ENCODE assay signal across 1 cellular context in the genomic region with DNA sequence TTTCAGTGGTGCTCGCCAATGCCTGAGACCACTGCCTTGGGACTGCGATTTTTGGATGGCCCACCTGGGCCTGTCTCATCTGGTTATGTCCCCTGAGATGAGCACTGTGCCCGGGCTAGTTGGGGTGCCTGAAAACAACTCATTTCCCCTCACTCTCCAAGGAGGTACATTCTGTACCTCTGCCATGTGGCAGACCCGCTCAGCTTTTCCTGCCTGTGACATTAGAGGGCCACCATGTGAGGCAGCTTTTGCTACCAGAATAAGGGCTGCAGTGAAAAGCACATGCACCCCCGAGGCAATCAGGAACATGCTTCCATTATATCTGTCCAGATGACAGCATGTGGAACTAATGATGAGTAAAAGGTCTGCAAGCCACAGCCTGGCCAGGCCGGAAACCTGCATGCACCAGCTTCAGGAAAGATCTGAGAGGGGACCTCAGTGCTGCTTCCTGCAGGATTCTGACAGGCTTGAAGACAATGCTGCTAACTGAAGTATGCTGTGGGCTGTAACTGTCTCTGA.
A peak's percentile ranks its signal among the peaks of the same experiment; 100 is the strongest.
TF ChIP-seq lines count a peak whose summit lies in the region.

No MANE protein-coding gene starts in this region.

TF ChIP-seq in HepG2, 621 proteins besides CTCF, POLR2A, EP300 and RAD21 (continued from another document and continues in another):
- TF ChIP-seq, protein P1, sequence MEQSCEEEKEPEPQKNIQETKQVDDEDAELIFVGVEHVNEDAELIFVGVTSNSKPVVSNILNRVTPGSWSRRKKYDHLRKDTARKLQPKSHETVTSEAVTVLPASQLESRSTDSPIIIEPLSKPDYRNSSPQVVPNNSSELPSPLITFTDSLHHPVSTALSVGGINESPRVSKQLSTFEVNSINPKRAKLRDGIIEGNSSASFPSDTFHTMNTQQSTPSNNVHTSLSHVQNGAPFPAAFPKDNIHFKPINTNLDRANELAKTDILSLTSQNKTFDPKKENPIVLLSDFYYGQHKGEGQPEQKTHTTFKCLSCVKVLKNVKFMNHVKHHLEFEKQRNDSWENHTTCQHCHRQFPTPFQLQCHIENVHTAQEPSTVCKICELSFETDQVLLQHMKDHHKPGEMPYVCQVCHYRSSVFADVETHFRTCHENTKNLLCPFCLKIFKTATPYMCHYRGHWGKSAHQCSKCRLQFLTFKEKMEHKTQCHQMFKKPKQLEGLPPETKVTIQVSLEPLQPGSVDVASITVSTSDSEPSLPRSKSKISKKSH (CRISPR knock-in tag; IDR thresholded peaks at IDR 0.05; ENCODE audit: borderline replicate concordance): peak; percentile 31; the same call in 1 of the 2 replicates
- TF ChIP-seq, protein P2, sequence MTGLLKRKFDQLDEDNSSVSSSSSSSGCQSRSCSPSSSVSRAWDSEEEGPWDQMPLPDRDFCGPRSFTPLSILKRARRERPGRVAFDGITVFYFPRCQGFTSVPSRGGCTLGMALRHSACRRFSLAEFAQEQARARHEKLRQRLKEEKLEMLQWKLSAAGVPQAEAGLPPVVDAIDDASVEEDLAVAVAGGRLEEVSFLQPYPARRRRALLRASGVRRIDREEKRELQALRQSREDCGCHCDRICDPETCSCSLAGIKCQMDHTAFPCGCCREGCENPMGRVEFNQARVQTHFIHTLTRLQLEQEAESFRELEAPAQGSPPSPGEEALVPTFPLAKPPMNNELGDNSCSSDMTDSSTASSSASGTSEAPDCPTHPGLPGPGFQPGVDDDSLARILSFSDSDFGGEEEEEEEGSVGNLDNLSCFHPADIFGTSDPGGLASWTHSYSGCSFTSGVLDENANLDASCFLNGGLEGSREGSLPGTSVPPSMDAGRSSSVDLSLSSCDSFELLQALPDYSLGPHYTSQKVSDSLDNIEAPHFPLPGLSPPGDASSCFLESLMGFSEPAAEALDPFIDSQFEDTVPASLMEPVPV (CRISPR knock-in tag; IDR thresholded peaks at IDR 0.05): no peak
- TF ChIP-seq ADNP (CRISPR knock-in tag; IDR thresholded peaks at IDR 0.05) (no peak), MAFK (conservative IDR thresholded peaks at IDR 0.05 in 1 of 2, IDR thresholded peaks at IDR 0.05 in 1 of 2; ENCODE audit: low read length in 2 of 2) (no peak), ZNF296 (CRISPR knock-in tag; conservative IDR thresholded peaks at IDR 0.05) (no peak), POLR2AphosphoS2 (IDR thresholded peaks at IDR 0.05; ENCODE audit: low read depth, low read length) (no peak), ZNF792 (CRISPR knock-in tag; IDR thresholded peaks at IDR 0.05) (no peak), ZKSCAN5 (CRISPR knock-in tag; IDR thresholded peaks at IDR 0.05) (no peak), ZNF891 (CRISPR knock-in tag; IDR thresholded peaks at IDR 0.05) (0 out of 2 replicates have a peak, but pooled peaks have one; percentile 56), MTF1 (CRISPR knock-in tag; IDR thresholded peaks at IDR 0.05) (no peak), ZNF382 (CRISPR knock-in tag; IDR thresholded peaks at IDR 0.05; ENCODE audit: borderline replicate concordance) (no peak), ZSCAN29 (CRISPR knock-in tag; conservative IDR thresholded peaks at IDR 0.05) (no peak), ZSCAN30 (CRISPR knock-in tag; IDR thresholded peaks at IDR 0.05) (no peak), ZFP82 (CRISPR knock-in tag; IDR thresholded peaks at IDR 0.05; ENCODE audit: borderline replicate concordance) (no peak), ZKSCAN1 (IDR thresholded peaks at IDR 0.05; ENCODE audit: low read length) (no peak), NCOR1 (IDR thresholded peaks at IDR 0.05; ENCODE audit: borderline replicate concordance, low read length) (no peak), NFKB2 (CRISPR knock-in tag; IDR thresholded peaks at IDR 0.05; ENCODE audit: borderline replicate concordance) (no peak), ZBTB21 (CRISPR knock-in tag; IDR thresholded peaks at IDR 0.05) (no peak), ZNF564 (CRISPR knock-in tag; IDR thresholded peaks at IDR 0.05) (no peak), MED8 (CRISPR knock-in tag; IDR thresholded peaks at IDR 0.05; ENCODE audit: insufficient replicate concordance) (no peak), PTBP1 (IDR thresholded peaks at IDR 0.05; ENCODE audit: low read depth, low read length, poor library complexity, severe bottlenecking) (no peak), NRL (CRISPR knock-in tag; IDR thresholded peaks at IDR 0.05; ENCODE audit: borderline replicate concordance) (peak; percentile 79), CC2D1A (CRISPR knock-in tag; IDR thresholded peaks at IDR 0.05) (no peak), MBNL3 (CRISPR knock-in tag; conservative IDR thresholded peaks at IDR 0.05) (no peak), NFKBIZ (CRISPR knock-in tag; IDR thresholded peaks at IDR 0.05) (no peak), ZNF431 (CRISPR knock-in tag; IDR thresholded peaks at IDR 0.05; ENCODE audit: borderline replicate concordance, low read depth) (no peak), PHF20 (CRISPR knock-in tag; IDR thresholded peaks at IDR 0.05) (no peak)
- TF ChIP-seq, protein P3, sequence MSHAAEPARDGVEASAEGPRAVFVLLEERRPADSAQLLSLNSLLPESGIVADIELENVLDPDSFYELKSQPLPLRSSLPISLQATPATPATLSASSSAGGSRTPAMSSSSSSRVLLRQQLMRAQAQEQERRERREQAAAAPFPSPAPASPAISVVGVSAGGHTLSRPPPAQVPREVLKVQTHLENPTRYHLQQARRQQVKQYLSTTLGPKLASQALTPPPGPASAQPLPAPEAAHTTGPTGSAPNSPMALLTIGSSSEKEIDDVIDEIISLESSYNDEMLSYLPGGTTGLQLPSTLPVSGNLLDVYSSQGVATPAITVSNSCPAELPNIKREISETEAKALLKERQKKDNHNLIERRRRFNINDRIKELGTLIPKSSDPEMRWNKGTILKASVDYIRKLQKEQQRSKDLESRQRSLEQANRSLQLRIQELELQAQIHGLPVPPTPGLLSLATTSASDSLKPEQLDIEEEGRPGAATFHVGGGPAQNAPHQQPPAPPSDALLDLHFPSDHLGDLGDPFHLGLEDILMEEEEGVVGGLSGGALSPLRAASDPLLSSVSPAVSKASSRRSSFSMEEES (CRISPR knock-in tag; IDR thresholded peaks at IDR 0.05): no peak
- TF ChIP-seq, protein P4, sequence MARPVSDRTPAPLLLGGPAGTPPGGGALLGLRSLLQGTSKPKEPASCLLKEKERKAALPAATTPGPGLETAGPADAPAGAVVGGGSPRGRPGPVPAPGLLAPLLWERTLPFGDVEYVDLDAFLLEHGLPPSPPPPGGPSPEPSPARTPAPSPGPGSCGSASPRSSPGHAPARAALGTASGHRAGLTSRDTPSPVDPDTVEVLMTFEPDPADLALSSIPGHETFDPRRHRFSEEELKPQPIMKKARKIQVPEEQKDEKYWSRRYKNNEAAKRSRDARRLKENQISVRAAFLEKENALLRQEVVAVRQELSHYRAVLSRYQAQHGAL (CRISPR knock-in tag; IDR thresholded peaks at IDR 0.05; ENCODE audit: not compliant biosample characterization): no peak
- TF ChIP-seq, protein P5, sequence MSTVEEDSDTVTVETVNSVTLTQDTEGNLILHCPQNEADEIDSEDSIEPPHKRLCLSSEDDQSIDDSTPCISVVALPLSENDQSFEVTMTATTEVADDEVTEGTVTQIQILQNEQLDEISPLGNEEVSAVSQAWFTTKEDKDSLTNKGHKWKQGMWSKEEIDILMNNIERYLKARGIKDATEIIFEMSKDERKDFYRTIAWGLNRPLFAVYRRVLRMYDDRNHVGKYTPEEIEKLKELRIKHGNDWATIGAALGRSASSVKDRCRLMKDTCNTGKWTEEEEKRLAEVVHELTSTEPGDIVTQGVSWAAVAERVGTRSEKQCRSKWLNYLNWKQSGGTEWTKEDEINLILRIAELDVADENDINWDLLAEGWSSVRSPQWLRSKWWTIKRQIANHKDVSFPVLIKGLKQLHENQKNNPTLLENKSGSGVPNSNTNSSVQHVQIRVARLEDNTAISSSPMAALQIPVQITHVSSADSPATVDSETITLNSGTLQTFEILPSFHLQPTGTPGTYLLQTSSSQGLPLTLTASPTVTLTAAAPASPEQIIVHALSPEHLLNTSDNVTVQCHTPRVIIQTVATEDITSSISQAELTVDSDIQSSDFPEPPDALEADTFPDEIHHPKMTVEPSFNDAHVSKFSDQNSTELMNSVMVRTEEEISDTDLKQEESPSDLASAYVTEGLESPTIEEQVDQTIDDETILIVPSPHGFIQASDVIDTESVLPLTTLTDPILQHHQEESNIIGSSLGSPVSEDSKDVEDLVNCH (CRISPR knock-in tag; IDR thresholded peaks at IDR 0.05): no peak
- TF ChIP-seq, protein P6, sequence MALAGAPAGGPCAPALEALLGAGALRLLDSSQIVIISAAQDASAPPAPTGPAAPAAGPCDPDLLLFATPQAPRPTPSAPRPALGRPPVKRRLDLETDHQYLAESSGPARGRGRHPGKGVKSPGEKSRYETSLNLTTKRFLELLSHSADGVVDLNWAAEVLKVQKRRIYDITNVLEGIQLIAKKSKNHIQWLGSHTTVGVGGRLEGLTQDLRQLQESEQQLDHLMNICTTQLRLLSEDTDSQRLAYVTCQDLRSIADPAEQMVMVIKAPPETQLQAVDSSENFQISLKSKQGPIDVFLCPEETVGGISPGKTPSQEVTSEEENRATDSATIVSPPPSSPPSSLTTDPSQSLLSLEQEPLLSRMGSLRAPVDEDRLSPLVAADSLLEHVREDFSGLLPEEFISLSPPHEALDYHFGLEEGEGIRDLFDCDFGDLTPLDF (CRISPR knock-in tag; IDR thresholded peaks at IDR 0.05): no peak
- TF ChIP-seq, protein P7, sequence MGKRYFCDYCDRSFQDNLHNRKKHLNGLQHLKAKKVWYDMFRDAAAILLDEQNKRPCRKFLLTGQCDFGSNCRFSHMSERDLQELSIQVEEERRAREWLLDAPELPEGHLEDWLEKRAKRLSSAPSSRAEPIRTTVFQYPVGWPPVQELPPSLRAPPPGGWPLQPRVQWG (CRISPR knock-in tag; IDR thresholded peaks at IDR 0.05; ENCODE audit: borderline replicate concordance, low read depth): no peak
- TF ChIP-seq, protein P8, sequence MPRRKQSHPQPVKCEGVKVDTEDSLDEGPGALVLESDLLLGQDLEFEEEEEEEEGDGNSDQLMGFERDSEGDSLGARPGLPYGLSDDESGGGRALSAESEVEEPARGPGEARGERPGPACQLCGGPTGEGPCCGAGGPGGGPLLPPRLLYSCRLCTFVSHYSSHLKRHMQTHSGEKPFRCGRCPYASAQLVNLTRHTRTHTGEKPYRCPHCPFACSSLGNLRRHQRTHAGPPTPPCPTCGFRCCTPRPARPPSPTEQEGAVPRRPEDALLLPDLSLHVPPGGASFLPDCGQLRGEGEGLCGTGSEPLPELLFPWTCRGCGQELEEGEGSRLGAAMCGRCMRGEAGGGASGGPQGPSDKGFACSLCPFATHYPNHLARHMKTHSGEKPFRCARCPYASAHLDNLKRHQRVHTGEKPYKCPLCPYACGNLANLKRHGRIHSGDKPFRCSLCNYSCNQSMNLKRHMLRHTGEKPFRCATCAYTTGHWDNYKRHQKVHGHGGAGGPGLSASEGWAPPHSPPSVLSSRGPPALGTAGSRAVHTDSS (CRISPR knock-in tag; conservative IDR thresholded peaks at IDR 0.05): no peak
- TF ChIP-seq, protein P9, sequence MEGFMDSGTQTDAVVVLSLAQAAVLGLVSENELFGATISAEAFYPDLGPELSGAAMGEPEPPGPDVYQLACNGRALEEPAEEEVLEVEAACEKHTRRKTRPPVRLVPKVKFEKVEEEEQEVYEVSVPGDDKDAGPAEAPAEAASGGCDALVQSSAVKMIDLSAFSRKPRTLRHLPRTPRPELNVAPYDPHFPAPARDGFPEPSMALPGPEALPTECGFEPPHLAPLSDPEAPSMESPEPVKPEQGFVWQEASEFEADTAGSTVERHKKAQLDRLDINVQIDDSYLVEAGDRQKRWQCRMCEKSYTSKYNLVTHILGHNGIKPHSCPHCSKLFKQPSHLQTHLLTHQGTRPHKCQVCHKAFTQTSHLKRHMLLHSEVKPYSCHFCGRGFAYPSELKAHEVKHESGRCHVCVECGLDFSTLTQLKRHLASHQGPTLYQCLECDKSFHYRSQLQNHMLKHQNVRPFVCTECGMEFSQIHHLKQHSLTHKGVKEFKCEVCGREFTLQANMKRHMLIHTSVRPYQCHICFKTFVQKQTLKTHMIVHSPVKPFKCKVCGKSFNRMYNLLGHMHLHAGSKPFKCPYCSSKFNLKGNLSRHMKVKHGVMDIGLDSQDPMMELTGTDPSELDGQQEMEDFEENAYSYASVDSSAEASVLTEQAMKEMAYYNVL (CRISPR knock-in tag; IDR thresholded peaks at IDR 0.05; ENCODE audit: borderline replicate concordance): no peak
- TF ChIP-seq, protein P10, sequence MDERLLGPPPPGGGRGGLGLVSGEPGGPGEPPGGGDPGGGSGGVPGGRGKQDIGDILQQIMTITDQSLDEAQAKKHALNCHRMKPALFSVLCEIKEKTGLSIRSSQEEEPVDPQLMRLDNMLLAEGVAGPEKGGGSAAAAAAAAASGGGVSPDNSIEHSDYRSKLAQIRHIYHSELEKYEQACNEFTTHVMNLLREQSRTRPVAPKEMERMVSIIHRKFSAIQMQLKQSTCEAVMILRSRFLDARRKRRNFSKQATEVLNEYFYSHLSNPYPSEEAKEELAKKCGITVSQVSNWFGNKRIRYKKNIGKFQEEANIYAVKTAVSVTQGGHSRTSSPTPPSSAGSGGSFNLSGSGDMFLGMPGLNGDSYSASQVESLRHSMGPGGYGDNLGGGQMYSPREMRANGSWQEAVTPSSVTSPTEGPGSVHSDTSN (CRISPR knock-in tag; IDR thresholded peaks at IDR 0.05): no peak
- TF ChIP-seq, protein P11, sequence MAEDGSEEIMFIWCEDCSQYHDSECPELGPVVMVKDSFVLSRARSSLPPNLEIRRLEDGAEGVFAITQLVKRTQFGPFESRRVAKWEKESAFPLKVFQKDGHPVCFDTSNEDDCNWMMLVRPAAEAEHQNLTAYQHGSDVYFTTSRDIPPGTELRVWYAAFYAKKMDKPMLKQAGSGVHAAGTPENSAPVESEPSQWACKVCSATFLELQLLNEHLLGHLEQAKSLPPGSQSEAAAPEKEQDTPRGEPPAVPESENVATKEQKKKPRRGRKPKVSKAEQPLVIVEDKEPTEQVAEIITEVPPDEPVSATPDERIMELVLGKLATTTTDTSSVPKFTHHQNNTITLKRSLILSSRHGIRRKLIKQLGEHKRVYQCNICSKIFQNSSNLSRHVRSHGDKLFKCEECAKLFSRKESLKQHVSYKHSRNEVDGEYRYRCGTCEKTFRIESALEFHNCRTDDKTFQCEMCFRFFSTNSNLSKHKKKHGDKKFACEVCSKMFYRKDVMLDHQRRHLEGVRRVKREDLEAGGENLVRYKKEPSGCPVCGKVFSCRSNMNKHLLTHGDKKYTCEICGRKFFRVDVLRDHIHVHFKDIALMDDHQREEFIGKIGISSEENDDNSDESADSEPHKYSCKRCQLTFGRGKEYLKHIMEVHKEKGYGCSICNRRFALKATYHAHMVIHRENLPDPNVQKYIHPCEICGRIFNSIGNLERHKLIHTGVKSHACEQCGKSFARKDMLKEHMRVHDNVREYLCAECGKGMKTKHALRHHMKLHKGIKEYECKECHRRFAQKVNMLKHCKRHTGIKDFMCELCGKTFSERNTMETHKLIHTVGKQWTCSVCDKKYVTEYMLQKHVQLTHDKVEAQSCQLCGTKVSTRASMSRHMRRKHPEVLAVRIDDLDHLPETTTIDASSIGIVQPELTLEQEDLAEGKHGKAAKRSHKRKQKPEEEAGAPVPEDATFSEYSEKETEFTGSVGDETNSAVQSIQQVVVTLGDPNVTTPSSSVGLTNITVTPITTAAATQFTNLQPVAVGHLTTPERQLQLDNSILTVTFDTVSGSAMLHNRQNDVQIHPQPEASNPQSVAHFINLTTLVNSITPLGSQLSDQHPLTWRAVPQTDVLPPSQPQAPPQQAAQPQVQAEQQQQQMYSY (CRISPR knock-in tag; IDR thresholded peaks at IDR 0.05): no peak
- TF ChIP-seq, protein P12, sequence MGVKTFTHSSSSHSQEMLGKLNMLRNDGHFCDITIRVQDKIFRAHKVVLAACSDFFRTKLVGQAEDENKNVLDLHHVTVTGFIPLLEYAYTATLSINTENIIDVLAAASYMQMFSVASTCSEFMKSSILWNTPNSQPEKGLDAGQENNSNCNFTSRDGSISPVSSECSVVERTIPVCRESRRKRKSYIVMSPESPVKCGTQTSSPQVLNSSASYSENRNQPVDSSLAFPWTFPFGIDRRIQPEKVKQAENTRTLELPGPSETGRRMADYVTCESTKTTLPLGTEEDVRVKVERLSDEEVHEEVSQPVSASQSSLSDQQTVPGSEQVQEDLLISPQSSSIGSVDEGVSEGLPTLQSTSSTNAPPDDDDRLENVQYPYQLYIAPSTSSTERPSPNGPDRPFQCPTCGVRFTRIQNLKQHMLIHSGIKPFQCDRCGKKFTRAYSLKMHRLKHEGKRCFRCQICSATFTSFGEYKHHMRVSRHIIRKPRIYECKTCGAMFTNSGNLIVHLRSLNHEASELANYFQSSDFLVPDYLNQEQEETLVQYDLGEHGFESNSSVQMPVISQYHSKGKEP (CRISPR knock-in tag; IDR thresholded peaks at IDR 0.05): no peak
